ENCODE assay signal across 18 cellular contexts in the genomic region with DNA sequence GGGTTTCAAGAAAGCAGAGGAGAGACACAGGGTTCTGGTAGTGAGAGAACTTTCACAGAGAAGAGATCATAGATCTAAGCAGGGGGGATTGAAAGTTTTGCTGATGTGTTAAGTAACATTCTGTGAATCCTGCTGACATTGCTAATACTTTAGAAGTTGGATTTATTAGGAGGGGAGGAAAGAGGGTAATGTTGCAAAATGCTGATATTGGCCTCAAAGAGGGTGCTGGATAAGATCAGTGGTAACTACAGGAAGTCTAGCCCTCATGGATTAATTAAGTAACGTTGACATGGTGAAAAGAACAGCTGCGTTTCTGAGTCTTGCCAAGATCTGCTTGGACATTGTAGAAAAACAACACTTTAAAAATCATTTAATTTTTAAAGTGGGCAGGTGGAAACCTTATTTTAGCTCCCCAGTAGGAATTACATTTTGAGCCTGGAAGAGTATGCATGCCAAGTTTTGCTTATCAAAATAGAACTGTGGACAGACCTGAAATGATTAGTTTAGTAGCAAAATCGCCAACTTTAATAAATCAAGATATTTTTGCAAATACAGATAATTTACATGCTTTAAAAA.
DNase-seq lines count a peak whose midpoint lies in the region; ATAC-seq and TF ChIP-seq lines count a peak whose summit lies in the region.
"Had no signal": no experiment of that assay in that cellular context is flagged by ENCODE, and none has a peak within 500 bp of the region (broad histone marks: within the 10 kb centered on the region; RNA-seq: fewer than 3 reads in every experiment).

No MANE protein-coding gene starts in this region.

- intact Hi-C loops in heart left ventricle (cut with DNase I) (no loop called here), thyroid gland (cut with DNase I) (no loop called here)

- no peaks in the 10 kb centered on the region for H3K27me3 ChIP-seq in heart left ventricle
- no peaks in the 10 kb centered on the region for H3K27me3 ChIP-seq in right atrium auricular region
- H3K27me3 ChIP-seq in gastroesophageal sphincter: no peaks in the 10 kb centered on the region
- H3K27me3 ChIP-seq in thyroid gland: no peaks in the 10 kb centered on the region
- H3K27me3 ChIP-seq: BLaER1 treated with 17β-estradiol and CSF1 and Interleukin-3, amounts not matched to agents 10 nM and 100 nM; Peyer's patch had no signal

- no peaks in the 10 kb centered on the region for H3K36me3 Mint-ChIP-seq in activated naive CD4-positive, alpha-beta T cell treated with anti-CD3 and anti-CD28 coated beads, Interleukin-2, amount 50 U/mL, for 72 hours
- H3K36me3 Mint-ChIP-seq: CD8-positive, alpha-beta T cell had no signal

- DNase-seq in heart left ventricle: no peak
- DNase-seq in right atrium auricular region (ENCODE audit: low spot score): no peak
- peak; percentile 23 for DNase-seq in SK-N-DZ (ENCODE audit: low spot score)
- no peak for DNase-seq in thyroid gland
- DNase-seq in HT-29 (ENCODE audit: low spot score): no peak
- DNase-seq in activated naive CD4-positive, alpha-beta T cell treated with anti-CD3 and anti-CD28 coated beads, Interleukin-2, amount 50 U/mL, for 72 hours (ENCODE audit: low spot score in 2 of 2): no peak
- DNase-seq: Calu3; CD8-positive, alpha-beta T cell; NCI-H1436 treated with DMSO at 0.1 percent for 48 hours; NCI-H2029 treated with DMSO at 0.1 percent for 48 hours; NCI-H2171; NK-92 treated with Interleukin-12 subunit alpha and Interleukin-12 subunit beta, amount 100 ng/mL, for 24 hours; Peyer's patch had no signal

- TF ChIP-seq EP300 in gastroesophageal sphincter (IDR thresholded peaks at IDR 0.05): no peak

- H3K36me3 ChIP-seq in heart left ventricle (no peaks in the 10 kb centered on the region), right atrium auricular region (no peaks in the 10 kb centered on the region), gastroesophageal sphincter (no peaks in the 10 kb centered on the region), thyroid gland (no peaks in the 10 kb centered on the region)
- H3K36me3 ChIP-seq: BLaER1 treated with 17β-estradiol and CSF1 and Interleukin-3, amounts not matched to agents 10 nM and 100 nM; Peyer's patch had no signal

- WGBS in heart left ventricle, 4 donors: 23 to 37% (median 30%) methylated on average over 3 of the region's 3 CpGs
- WGBS in gastroesophageal sphincter (ENCODE audit: low coverage in 1 of 2), 2 donors: 0 to 10% methylated on average over 3 of the region's 3 CpGs
- 18 to 21% methylated on average over 3 of the region's 3 CpGs for WGBS in thyroid gland, 2 donors

- H3K4me3 ChIP-seq in heart left ventricle (no peak overlapping the region), right atrium auricular region (no peak overlapping the region), gastroesophageal sphincter (no peak overlapping the region), thyroid gland (replicated peaks in 1 of 3) (no peak overlapping the region)
- H3K4me3 ChIP-seq: BLaER1 treated with 17β-estradiol and CSF1 and Interleukin-3, amounts not matched to agents 10 nM and 100 nM; GM12878; Peyer's patch had no signal

- no peaks in the 10 kb centered on the region for H3K9me3 ChIP-seq in heart left ventricle
- H3K9me3 ChIP-seq in right atrium auricular region: no peaks in the 10 kb centered on the region
- no peaks in the 10 kb centered on the region for H3K9me3 ChIP-seq in gastroesophageal sphincter
- H3K9me3 ChIP-seq in thyroid gland: no peaks in the 10 kb centered on the region
- H3K9me3 ChIP-seq: BLaER1 treated with 17β-estradiol and CSF1 and Interleukin-3, amounts not matched to agents 10 nM and 100 nM; Peyer's patch had no signal

- peaks cover 0 to 13% (median 0%) of the 10 kb centered on the region in 12 donors for H3K4me1 ChIP-seq in heart left ventricle
- H3K4me1 ChIP-seq in right atrium auricular region: no peaks in the 10 kb centered on the region
- peaks cover 0 to 28% (median 2%) of the 10 kb centered on the region in 3 donors for H3K4me1 ChIP-seq in gastroesophageal sphincter
- peaks cover 21 to 26% of the 10 kb centered on the region in 2 donors for H3K4me1 ChIP-seq in thyroid gland
- H3K4me1 ChIP-seq: BLaER1 treated with 17β-estradiol and CSF1 and Interleukin-3, amounts not matched to agents 10 nM and 100 nM; Peyer's patch had no signal

- no peak for TF ChIP-seq POLR2A in heart left ventricle (IDR thresholded peaks at IDR 0.05)
- TF ChIP-seq POLR2A in gastroesophageal sphincter (IDR thresholded peaks at IDR 0.05): no peak
- TF ChIP-seq POLR2A in thyroid gland (IDR thresholded peaks at IDR 0.05): no peak

- ATAC-seq in heart left ventricle (peak in 3 of 4 donors; percentile 28 to 47 (median 36)), gastroesophageal sphincter (peak; percentile 78), HG02678 (IDR thresholded peaks at IDR 0.05; ENCODE audit: unreplicated experiment) (no peak)
- no peak for ATAC-seq in activated naive CD4-positive, alpha-beta T cell treated with anti-CD3 and anti-CD28 coated beads, Interleukin-2, amount 50 U/mL, for 72 hours
- ATAC-seq: CD8-positive, alpha-beta T cell; GM12878 had no signal

- H3K27ac ChIP-seq in heart left ventricle (no peak overlapping the region), right atrium auricular region (no peak overlapping the region), gastroesophageal sphincter (peak overlapping the region in 1 of 4 donors; percentile 36), thyroid gland (peak overlapping the region; percentile 69 to 90 (median 78))
- H3K27ac ChIP-seq: BLaER1 treated with 17β-estradiol and CSF1 and Interleukin-3, amounts not matched to agents 10 nM and 100 nM; KMS-11; Peyer's patch had no signal

- H3K9me3 Mint-ChIP-seq in activated naive CD4-positive, alpha-beta T cell treated with anti-CD3 and anti-CD28 coated beads, Interleukin-2, amount 50 U/mL, for 72 hours: peaks cover 9 to 10% of the 10 kb centered on the region in 2 donors

- TF ChIP-seq CTCF in heart left ventricle (IDR thresholded peaks at IDR 0.05) (no peak), right atrium auricular region (IDR thresholded peaks at IDR 0.05) (no peak), gastroesophageal sphincter (IDR thresholded peaks at IDR 0.05) (no peak), thyroid gland (IDR thresholded peaks at IDR 0.05) (no peak)

- H3K27ac Mint-ChIP-seq in activated naive CD4-positive, alpha-beta T cell treated with anti-CD3 and anti-CD28 coated beads, Interleukin-2, amount 50 U/mL, for 72 hours: no peak overlapping the region
- H3K27ac Mint-ChIP-seq: CD8-positive, alpha-beta T cell had no signal

Comparison
In these comparisons a context has a peak if more than half of its experiments do, and no peak if none do; other contexts are left out.
1. ATAC-seq: peak in heart left ventricle (3 of 4) and gastroesophageal sphincter (single experiment); none in HG02678 (single experiment) and activated naive CD4-positive, alpha-beta T cell treated with anti-CD3 and anti-CD28 coated beads, Interleukin-2, amount 50 U/mL, for 72 hours (0 of 2).
2. H3K27ac ChIP-seq: peak in thyroid gland (3 of 3); none in heart left ventricle (0 of 12) and right atrium auricular region (0 of 2).